Comparison of ENCODE assay signal across 8 cellular contexts in genomic region chr7:138981332-138982203, GRCh38. TPM values are rescaled to one million over a fixed set of nuclear protein-coding genes. Genes with fewer than 3 reads are reported as not detected.
DNase-seq lines count a peak whose midpoint lies in the region; ATAC-seq and TF ChIP-seq lines count a peak whose summit lies in the region.

Gene KIAA1549, minus strand, starts transcription at chr7:138981389. Its CDS starts 120 bp downstream, at chr7:138981269.

- H3K4me1 Mint-ChIP-seq in activated T-cell treated with anti-CD3 and anti-CD28 coated beads, Interleukin-2, amount 50 U/mL, for 24 hours (ENCODE audit: low read depth) = peaks cover 14% of the 10 kb centered on the region
- peaks cover 9 to 16% (median 15%) of the 10 kb centered on the region in 3 donors for H3K4me1 Mint-ChIP-seq in naive B cell

- H3K9me3 ChIP-seq in BE2C (no peaks in the 10 kb centered on the region), esophagus squamous epithelium (no peaks in the 10 kb centered on the region)

- peak within 1 kb of the TSS; percentile 63 for H3K27ac Mint-ChIP-seq in activated T-cell treated with anti-CD3 and anti-CD28 coated beads, Interleukin-2, amount 50 U/mL, for 24 hours
- H3K27ac Mint-ChIP-seq in naive B cell = peak within 1 kb of the TSS in 5 of 6 donors; percentile 30 to 91 (median 62)

- H3K27me3 Mint-ChIP-seq in activated T-cell treated with anti-CD3 and anti-CD28 coated beads, Interleukin-2, amount 50 U/mL, for 24 hours = peaks cover 48% of the 10 kb centered on the region
- H3K27me3 Mint-ChIP-seq in naive B cell = peaks cover 35 to 54% (median 47%) of the 10 kb centered on the region in 3 donors

- 0% methylated on average over 4 of the region's 105 CpGs; no CpG with 5 or more reads in 1 of the 2 donors for WGBS in esophagus squamous epithelium, 2 donors

- H3K4me3 ChIP-seq in BE2C (ENCODE audit: low read depth, low read length) = peak within 1 kb of the TSS; percentile 91
- peak within 1 kb of the TSS; percentile 31 to 68 (median 52) for H3K4me3 ChIP-seq in esophagus squamous epithelium

- no peak for TF ChIP-seq POLR2A in esophagus squamous epithelium (IDR thresholded peaks at IDR 0.05)

- H3K4me1 ChIP-seq in BE2C = peaks cover 3% of the 10 kb centered on the region; the same call in 1 of the 2 replicates
- peaks cover 6 to 24% (median 7%) of the 10 kb centered on the region in 3 donors for H3K4me1 ChIP-seq in esophagus squamous epithelium

- DNase-seq in BE2C = peak; percentile 84
- DNase-seq in NCI-H774 (lab: John Stamatoyannopoulos, UW) = peak; percentile 63
- DNase-seq in activated T-cell treated with anti-CD3 and anti-CD28 coated beads, Interleukin-2, amount 50 U/mL, for 24 hours = peak; percentile 73
- DNase-seq in esophagus squamous epithelium (lab: John Stamatoyannopoulos, UW) = no peak
- peak; percentile 40 for DNase-seq in naive B cell
- peak; percentile 40 for DNase-seq in stromal cell of bone marrow (ENCODE audit: low read depth)

- no peaks in the 10 kb centered on the region for H3K36me3 ChIP-seq in BE2C
- H3K36me3 ChIP-seq in esophagus squamous epithelium = no peaks in the 10 kb centered on the region

- no peaks in the 10 kb centered on the region for H3K27me3 ChIP-seq in BE2C
- H3K27me3 ChIP-seq in esophagus squamous epithelium = peaks cover 0 to 46% (median 0%) of the 10 kb centered on the region in 4 donors

- TF ChIP-seq CTCF in BE2C (IDR thresholded peaks at IDR 0.05; ENCODE audit: low read depth, low read length) (no peak), esophagus squamous epithelium (IDR thresholded peaks at IDR 0.05) (peak in 3 of 6 experiments; percentile 24 to 49 (median 24))

- peak within 1 kb of the TSS in 1 of 4 donors; percentile 39 for H3K27ac ChIP-seq in esophagus squamous epithelium

- H3K4me3 Mint-ChIP-seq in activated T-cell treated with anti-CD3 and anti-CD28 coated beads, Interleukin-2, amount 50 U/mL, for 24 hours = peak within 1 kb of the TSS; percentile 82
- H3K4me3 Mint-ChIP-seq in naive B cell = peak within 1 kb of the TSS; percentile 91 to 96 (median 94)

- ATAC-seq in GM19023 (IDR thresholded peaks at IDR 0.05; ENCODE audit: unreplicated experiment) (peak; percentile 71), HG03159 (IDR thresholded peaks at IDR 0.05; ENCODE audit: unreplicated experiment) (peak; percentile 85), naive B cell (ENCODE audit: low read depth in 2 of 2) (peak; percentile 83 to 84)

- no peaks in the 10 kb centered on the region for H3K9me3 Mint-ChIP-seq in activated T-cell treated with anti-CD3 and anti-CD28 coated beads, Interleukin-2, amount 50 U/mL, for 24 hours
- H3K9me3 Mint-ChIP-seq in naive B cell = peaks cover 0 to 3% (median 0%) of the 10 kb centered on the region in 7 donors

- no peaks in the 10 kb centered on the region for H3K36me3 Mint-ChIP-seq in activated T-cell treated with anti-CD3 and anti-CD28 coated beads, Interleukin-2, amount 50 U/mL, for 24 hours (ENCODE audit: low read depth)
- no peaks in the 10 kb centered on the region for H3K36me3 Mint-ChIP-seq in naive B cell

- intact Hi-C loops in esophagus squamous epithelium (cut with DNase I) = no loop called here

RNA-seq across cellular contexts. Expression of gene KIAA1549, which starts in this region (rescaled TPM):
- 13.2 TPM for polyA plus RNA-seq in BE2C (2012; ENCODE audit: insufficient read depth, insufficient read length, low read depth)
- 1 to 10 TPM in 1 of 4 donors, under 1 TPM in 3; 0.11 to 2.1 (median 0.28) TPM for total RNA-seq in esophagus squamous epithelium
- polyA plus RNA-seq in naive B cell (ENCODE audit: low read depth in 6 of 6) = under 1 TPM in 1 of 6 donors, not detected in 5; 0.05 TPM

Comparison
In these comparisons a context has a peak if more than half of its experiments do, and no peak if none do; other contexts are left out.
1. Peak in DNase-seq and ATAC-seq in naive B cell; RNA of the gene not detected or under 1 TPM.